In the genomic region with DNA sequence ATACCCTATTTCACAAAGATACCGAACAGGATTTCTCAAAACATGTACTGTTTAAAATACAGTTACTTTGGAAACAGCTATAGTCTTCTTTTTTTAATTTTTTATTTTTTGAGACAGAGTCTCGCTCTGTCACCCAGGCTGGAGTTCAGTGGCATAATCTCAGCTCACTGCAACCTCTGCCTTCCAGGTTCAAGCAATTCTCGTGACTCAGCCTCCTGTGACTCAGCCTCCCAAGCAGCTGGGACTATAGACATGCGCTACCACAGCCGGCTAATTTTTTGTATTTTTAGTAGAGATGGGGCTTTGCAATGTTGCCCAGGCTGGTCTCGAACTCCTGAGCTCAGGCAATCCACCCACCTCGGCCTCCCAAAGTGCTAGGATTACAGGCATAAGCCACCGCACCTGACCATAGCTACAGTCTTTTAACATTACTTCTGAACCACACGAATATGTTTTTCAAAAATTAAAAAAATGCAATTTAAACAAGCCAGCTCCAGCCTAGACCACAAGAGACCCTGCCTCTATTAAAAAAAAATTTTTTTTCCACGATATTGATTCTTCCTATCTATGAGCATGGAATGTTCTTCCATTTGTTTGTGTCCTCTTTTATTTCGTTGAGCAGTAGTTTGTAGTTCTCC, we compare ENCODE assay signal across 8 cellular contexts.
DNase-seq lines count a peak whose midpoint lies in the region; ATAC-seq, FAIRE-seq and TF ChIP-seq lines count a peak whose summit lies in the region.
"Not testable (repeated sequence)": the region's sequence is repeated elsewhere in the genome, so short reads cannot be mapped to it uniquely, and the experiment has no call there.

No MANE protein-coding gene starts in this region.

- H3K4me2 ChIP-seq in BLaER1 treated with 17β-estradiol and CSF1 and Interleukin-3, amounts not matched to agents 10 nM and 100 nM = peak overlapping the region in 6 of 11 experiments; percentile 41 to 87 (median 59); a peak in 12 of 22 replicates

- H3K27me3 ChIP-seq in BLaER1 treated with 17β-estradiol and CSF1 and Interleukin-3, amounts not matched to agents 10 nM and 100 nM; endodermal cell (ENCODE audit: control insufficient read depth, insufficient read depth, low read length, poor library complexity, severe bottlenecking); right atrium auricular region; naive thymus-derived CD4-positive, alpha-beta T cell (ENCODE audit: control insufficient read depth in 2 of 2, insufficient read depth in 2 of 2, low read length in 2 of 2): not testable (repeated sequence)

- intact Hi-C loops in activated naive CD4-positive, alpha-beta T cell treated with anti-CD3 and anti-CD28 coated beads for 36 hours (cut with micrococcal nuclease); naive thymus-derived CD4-positive, alpha-beta T cell (cut with micrococcal nuclease): not testable (repeated sequence)

- peak overlapping the region in 5 of 11 experiments; percentile 29 to 65 (median 61); a peak in 8 of 22 replicates for H3K27ac ChIP-seq in BLaER1 treated with 17β-estradiol and CSF1 and Interleukin-3, amounts not matched to agents 10 nM and 100 nM
- not testable (repeated sequence) for H3K27ac ChIP-seq in endodermal cell (ENCODE audit: low read depth, low read length); right atrium auricular region; naive thymus-derived CD4-positive, alpha-beta T cell (ENCODE audit: low read depth, low read length)

- H3K9me3 ChIP-seq in BLaER1 treated with 17β-estradiol and CSF1 and Interleukin-3, amounts not matched to agents 10 nM and 100 nM (replicated peaks in 1 of 11) = peaks cover 0 to 23% (median 14%) of the 10 kb centered on the region in 11 experiments; a peak in 12 of 22 replicates
- H3K9me3 ChIP-seq in endodermal cell (ENCODE audit: control insufficient read depth, low read length); right atrium auricular region; naive thymus-derived CD4-positive, alpha-beta T cell (ENCODE audit: control insufficient read depth in 2 of 3, low read length in 3 of 3): not testable (repeated sequence)

- CTCF ChIA-PET in activated naive CD4-positive, alpha-beta T cell treated with anti-CD3 and anti-CD28 coated beads for 36 hours (lab: Charles Lee) = interaction anchor here (0.6 kb wide), 1 partner anchor 51 kb away, joined by 4 read pairs; no protein-coding TSS in a partner anchor
- CTCF ChIA-PET in naive thymus-derived CD4-positive, alpha-beta T cell (lab: Charles Lee) = not testable (repeated sequence)

- H3K9me3 Mint-ChIP-seq in activated naive CD4-positive, alpha-beta T cell treated with anti-CD3 and anti-CD28 coated beads for 36 hours; naive thymus-derived CD4-positive, alpha-beta T cell; stimulated activated memory B cell treated with anti-CD40 and anti-IgM and Interleukin-4, amounts not matched to agents 10 μg/mL and 1 μg/mL and 100 μg/mL, for 72 hours: not testable (repeated sequence)
- H3K9me3 Mint-ChIP-seq in endodermal cell = peaks cover 22% of the 10 kb centered on the region

- peak; percentile 74 for ATAC-seq in naive thymus-derived CD4-positive, alpha-beta T cell
- ATAC-seq in stimulated activated memory B cell treated with anti-CD40 and anti-IgM and Interleukin-4, amounts not matched to agents 10 μg/mL and 1 μg/mL and 100 μg/mL, for 72 hours = not testable (repeated sequence)

- H3K4me1 ChIP-seq in BLaER1 treated with 17β-estradiol and CSF1 and Interleukin-3, amounts not matched to agents 10 nM and 100 nM = peaks cover 4 to 38% (median 24%) of the 10 kb centered on the region in 10 experiments; a peak in 17 of 20 replicates
- H3K4me1 ChIP-seq in endodermal cell (ENCODE audit: control insufficient read depth, insufficient read depth, low read length); right atrium auricular region; naive thymus-derived CD4-positive, alpha-beta T cell (ENCODE audit: control insufficient read depth in 2 of 2, insufficient read depth in 2 of 2, low read length in 2 of 2): not testable (repeated sequence)

- not testable (repeated sequence) for H3K4me3 ChIP-seq in BLaER1 treated with 17β-estradiol and CSF1 and Interleukin-3, amounts not matched to agents 10 nM and 100 nM; endodermal cell (ENCODE audit: low read length); right atrium auricular region; naive thymus-derived CD4-positive, alpha-beta T cell (ENCODE audit: low read length)

- H4K20me1 ChIP-seq in BLaER1 treated with 17β-estradiol and CSF1 and Interleukin-3, amounts not matched to agents 10 nM and 100 nM = peaks cover 0 to 42% (median 9%) of the 10 kb centered on the region in 11 experiments; a peak in 13 of 22 replicates

- H3K36me3 Mint-ChIP-seq in activated naive CD4-positive, alpha-beta T cell treated with anti-CD3 and anti-CD28 coated beads for 36 hours (ENCODE audit: low read depth) = peaks cover 32% of the 10 kb centered on the region
- H3K36me3 Mint-ChIP-seq in endodermal cell (ENCODE audit: low read depth) = peaks cover 64% of the 10 kb centered on the region
- peaks cover 3 to 38% (median 23%) of the 10 kb centered on the region in 5 donors for H3K36me3 Mint-ChIP-seq in naive thymus-derived CD4-positive, alpha-beta T cell
- H3K36me3 Mint-ChIP-seq in stimulated activated memory B cell treated with anti-CD40 and anti-IgM and Interleukin-4, amounts not matched to agents 10 μg/mL and 1 μg/mL and 100 μg/mL, for 72 hours = peaks cover 45% of the 10 kb centered on the region

- not testable (repeated sequence) for TF ChIP-seq CTCF in endodermal cell (conservative IDR thresholded peaks at IDR 0.05); right atrium auricular region (IDR thresholded peaks at IDR 0.05)

- POLR2A ChIA-PET in naive thymus-derived CD4-positive, alpha-beta T cell (lab: Charles Lee) = not testable (repeated sequence)

- H3K4me1 Mint-ChIP-seq in activated naive CD4-positive, alpha-beta T cell treated with anti-CD3 and anti-CD28 coated beads for 36 hours (ENCODE audit: low read depth) = not testable (repeated sequence)
- H3K4me1 Mint-ChIP-seq in endodermal cell = peaks cover 17% of the 10 kb centered on the region
- peaks cover 0 to 17% (median 5%) of the 10 kb centered on the region in 7 donors for H3K4me1 Mint-ChIP-seq in naive thymus-derived CD4-positive, alpha-beta T cell
- H3K4me1 Mint-ChIP-seq in stimulated activated memory B cell treated with anti-CD40 and anti-IgM and Interleukin-4, amounts not matched to agents 10 μg/mL and 1 μg/mL and 100 μg/mL, for 72 hours = peaks cover 33% of the 10 kb centered on the region

- H3K4me3 Mint-ChIP-seq in activated naive CD4-positive, alpha-beta T cell treated with anti-CD3 and anti-CD28 coated beads for 36 hours; endodermal cell; naive thymus-derived CD4-positive, alpha-beta T cell; stimulated activated memory B cell treated with anti-CD40 and anti-IgM and Interleukin-4, amounts not matched to agents 10 μg/mL and 1 μg/mL and 100 μg/mL, for 72 hours: not testable (repeated sequence)

- H3K27ac Mint-ChIP-seq in activated naive CD4-positive, alpha-beta T cell treated with anti-CD3 and anti-CD28 coated beads for 36 hours; naive thymus-derived CD4-positive, alpha-beta T cell: not testable (repeated sequence)
- H3K27ac Mint-ChIP-seq in endodermal cell = peak overlapping the region; percentile 46
- peak overlapping the region; percentile 69 for H3K27ac Mint-ChIP-seq in stimulated activated memory B cell treated with anti-CD40 and anti-IgM and Interleukin-4, amounts not matched to agents 10 μg/mL and 1 μg/mL and 100 μg/mL, for 72 hours

- FAIRE-seq in RCC 7860 (lab: Jason Lieb, UNC) = peak; percentile 95

- DNase-seq in HT1080 (ENCODE audit: low read depth) = peak; percentile 91
- DNase-seq in RCC 7860 (ENCODE audit: low spot score) = peak; percentile 77
- peak; percentile 17 for DNase-seq in activated naive CD4-positive, alpha-beta T cell treated with anti-CD3 and anti-CD28 coated beads for 36 hours
- DNase-seq in endodermal cell; naive thymus-derived CD4-positive, alpha-beta T cell: not testable (repeated sequence)
- peak; percentile 68 for DNase-seq in right atrium auricular region (ENCODE audit: low spot score)

- H3K9ac ChIP-seq in BLaER1 treated with 17β-estradiol and CSF1 and Interleukin-3, amounts not matched to agents 10 nM and 100 nM = peak overlapping the region in 2 of 11 experiments; percentile 4 to 32; a peak in 2 of 22 replicates
- H3K9ac ChIP-seq in endodermal cell (ENCODE audit: extremely low read depth, low read length, poor library complexity, severe bottlenecking) = not testable (repeated sequence)

- not testable (repeated sequence) for H3K27me3 Mint-ChIP-seq in activated naive CD4-positive, alpha-beta T cell treated with anti-CD3 and anti-CD28 coated beads for 36 hours (ENCODE audit: low read depth); endodermal cell (ENCODE audit: insufficient read depth); naive thymus-derived CD4-positive, alpha-beta T cell; stimulated activated memory B cell treated with anti-CD40 and anti-IgM and Interleukin-4, amounts not matched to agents 10 μg/mL and 1 μg/mL and 100 μg/mL, for 72 hours

- H3K36me3 ChIP-seq in BLaER1 treated with 17β-estradiol and CSF1 and Interleukin-3, amounts not matched to agents 10 nM and 100 nM = peaks cover 21 to 53% (median 45%) of the 10 kb centered on the region in 11 experiments
- H3K36me3 ChIP-seq in endodermal cell (ENCODE audit: control insufficient read depth, insufficient read depth, low read length) = peaks cover 25% of the 10 kb centered on the region
- not testable (repeated sequence) for H3K36me3 ChIP-seq in right atrium auricular region; naive thymus-derived CD4-positive, alpha-beta T cell (ENCODE audit: control insufficient read depth in 2 of 3, insufficient read depth in 3 of 3, low read length in 3 of 3)

- 91 to 96% methylated on average over 5 to 11 of the region's 11 CpGs for WGBS in endodermal cell (ENCODE audit: insufficient coverage in 1 of 2, insufficient read length in 1 of 2), 2 experiments
